15 cellular contexts compared by ENCODE assay signal in genomic region chrX:69321006-69321655, GRCh38.
DNase-seq lines count a peak whose midpoint lies in the region; ATAC-seq and TF ChIP-seq lines count a peak whose summit lies in the region.
"Had no signal": no experiment of that assay in that cellular context is flagged by ENCODE, and none has a peak within 500 bp of the region (broad histone marks: within the 10 kb centered on the region; RNA-seq: fewer than 3 reads in every experiment).

No MANE protein-coding gene starts in this region.

- H3K4me1 Mint-ChIP-seq in activated CD4-positive, alpha-beta memory T cell treated with anti-CD3 and anti-CD28 coated beads for 36 hours (ENCODE audit: low read depth) = no peaks in the 10 kb centered on the region
- H3K4me1 Mint-ChIP-seq: CD8-positive, alpha-beta memory T cell had no signal

- no peaks in the 10 kb centered on the region for H4K20me1 ChIP-seq in SK-N-SH (ENCODE audit: insufficient read depth)
- H4K20me1 ChIP-seq: BLaER1 had no signal

- no peaks in the 10 kb centered on the region for H3K9me3 Mint-ChIP-seq in activated CD4-positive, alpha-beta memory T cell treated with anti-CD3 and anti-CD28 coated beads for 36 hours
- H3K9me3 Mint-ChIP-seq: CD8-positive, alpha-beta memory T cell had no signal

- 8% methylated on average over 5 of the region's 5 CpGs for WGBS in SK-N-SH (ENCODE audit: low lambda C conversion rate)

- H3K27ac ChIP-seq in SK-N-SH (ENCODE audit: low read depth in 2 of 2, low read length in 1 of 2) (no peak overlapping the region), vagina (no peak overlapping the region)
- H3K27ac ChIP-seq: 22Rv1, BLaER1 had no signal

- no peaks in the 10 kb centered on the region for H3K36me3 Mint-ChIP-seq in activated CD4-positive, alpha-beta memory T cell treated with anti-CD3 and anti-CD28 coated beads for 36 hours
- H3K36me3 Mint-ChIP-seq: CD8-positive, alpha-beta memory T cell had no signal

- no peak for TF ChIP-seq EP300 in SK-N-SH (IDR thresholded peaks at IDR 0.05; ENCODE audit: borderline replicate concordance in 1 of 2, low read depth in 1 of 2, low read length in 1 of 2)

- H3K27ac Mint-ChIP-seq in activated CD4-positive, alpha-beta memory T cell treated with anti-CD3 and anti-CD28 coated beads for 36 hours = no peak overlapping the region
- H3K27ac Mint-ChIP-seq: CD8-positive, alpha-beta memory T cell had no signal

- H3K4me3 ChIP-seq in SK-N-SH (ENCODE audit: low read depth in 2 of 2, low read length in 1 of 2) (no peak overlapping the region), vagina (no peak overlapping the region)
- H3K4me3 ChIP-seq: BLaER1 had no signal

- H3K4me1 ChIP-seq in SK-N-SH (ENCODE audit: control insufficient read depth in 1 of 2, insufficient read depth in 2 of 2, low read depth in 1 of 2, low read length in 1 of 2) = no peaks in the 10 kb centered on the region
- H3K4me1 ChIP-seq in vagina = no peaks in the 10 kb centered on the region

- H3K27me3 Mint-ChIP-seq in activated CD4-positive, alpha-beta memory T cell treated with anti-CD3 and anti-CD28 coated beads for 36 hours = no peaks in the 10 kb centered on the region

- H3K36me3 ChIP-seq in SK-N-SH (replicated peaks in 1 of 2; ENCODE audit: control insufficient read depth in 1 of 2, insufficient read depth in 2 of 2, low read length in 1 of 2) = no peaks in the 10 kb centered on the region
- H3K36me3 ChIP-seq in vagina = no peaks in the 10 kb centered on the region
- H3K36me3 ChIP-seq: BLaER1 had no signal

- intact Hi-C loops in vagina (cut with DNase I) = no loop called here
- intact Hi-C loops in activated CD4-positive, alpha-beta memory T cell treated with anti-CD3 and anti-CD28 coated beads for 36 hours (cut with micrococcal nuclease) = no loop called here

- H3K9ac ChIP-seq in SK-N-SH = no peak overlapping the region
- H3K9ac ChIP-seq: BLaER1 had no signal

- no peak for ATAC-seq in SK-N-SH treated with all-trans-retinoic acid at 6 μM for 48 hours
- ATAC-seq: HCT116 had no signal

- peaks cover 11% of the 10 kb centered on the region; the same call in 1 of the 2 replicates for H3K27me3 ChIP-seq in SK-N-SH (ENCODE audit: insufficient read depth)
- H3K27me3 ChIP-seq in vagina = no peaks in the 10 kb centered on the region

- peak; percentile 2 for DNase-seq in SK-N-SH
- DNase-seq in HEK293T (ENCODE audit: extremely low spot score) = peak; percentile 2
- peak; percentile 62 for DNase-seq in mesenteric fat pad (ENCODE audit: low spot score)
- DNase-seq in vagina (ENCODE audit: extremely low spot score in 2 of 2) = peak; percentile 42 to 87
- DNase-seq in activated CD4-positive, alpha-beta memory T cell treated with anti-CD3 and anti-CD28 coated beads for 36 hours = no peak
- DNase-seq in stimulated activated CD4-positive, alpha-beta T cell treated with anti-CD3 and anti-CD28 coated beads, Interleukin-4, amount 100 ng/mL, for 4 hours = no peak
- DNase-seq in NCI-H748 (lab: John Stamatoyannopoulos, UW; ENCODE audit: unreplicated experiment) = no peak
- DNase-seq: AML-193; CD8-positive, alpha-beta memory T cell; DMS53; GF-D8 had no signal

- no peak overlapping the region for H3K4me3 Mint-ChIP-seq in activated CD4-positive, alpha-beta memory T cell treated with anti-CD3 and anti-CD28 coated beads for 36 hours
- H3K4me3 Mint-ChIP-seq: CD8-positive, alpha-beta memory T cell had no signal

- no peak overlapping the region for H3K4me2 ChIP-seq in SK-N-SH
- H3K4me2 ChIP-seq: BLaER1 had no signal

- no peaks in the 10 kb centered on the region for H3F3A ChIP-seq in SK-N-SH (replicated peaks; ENCODE audit: insufficient read depth)

- H3K9me3 ChIP-seq in SK-N-SH = no peaks in the 10 kb centered on the region
- no peaks in the 10 kb centered on the region for H3K9me3 ChIP-seq in vagina
- H3K9me3 ChIP-seq: BLaER1 had no signal

- TF ChIP-seq RAD21 in SK-N-SH (IDR thresholded peaks at IDR 0.05; ENCODE audit: low read length) = no peak

- H2AFZ ChIP-seq in SK-N-SH (ENCODE audit: low read depth) = no peak overlapping the region

- H3K9me2 ChIP-seq in SK-N-SH = no peaks in the 10 kb centered on the region

- no peak for TF ChIP-seq CTCF in SK-N-SH (IDR thresholded peaks at IDR 0.05)
- no peak for TF ChIP-seq CTCF in vagina (IDR thresholded peaks at IDR 0.05)

- no peaks in the 10 kb centered on the region for H3K79me2 ChIP-seq in SK-N-SH (ENCODE audit: insufficient read depth)

- TF ChIP-seq POLR2A in vagina (IDR thresholded peaks at IDR 0.05) = no peak

- CTCF ChIA-PET in SK-N-SH (lab: Yijun Ruan, JAX) = no interaction called here
- CTCF ChIA-PET in HEK293T (lab: Yijun Ruan, JAX) = no interaction called here
- CTCF ChIA-PET in activated CD4-positive, alpha-beta memory T cell treated with anti-CD3 and anti-CD28 coated beads for 36 hours (lab: Charles Lee) = no interaction called here

- POLR2A ChIA-PET in SK-N-SH (lab: Yijun Ruan, JAX) (no interaction called here), HEK293T (lab: Yijun Ruan, JAX) (interaction anchor here (1.1 kb wide), 1 partner anchor 10 kb away, joined by 3 read pairs; no protein-coding TSS in a partner anchor)
- POLR2A ChIA-PET in activated CD4-positive, alpha-beta memory T cell treated with anti-CD3 and anti-CD28 coated beads for 36 hours (lab: Charles Lee) = no interaction called here

TF ChIP-seq in SK-N-SH treated with all-trans-retinoic acid at 6 μM for 48 hours, 23 proteins besides CTCF, POLR2A, EP300 and RAD21 (continues in another document):
- no peak for TF ChIP-seq CSDC2 (CRISPR knock-in tag; IDR thresholded peaks at IDR 0.05)
- no peak for TF ChIP-seq RARB (CRISPR knock-in tag; IDR thresholded peaks at IDR 0.05)
- no peak for TF ChIP-seq SNAI2 (CRISPR knock-in tag; IDR thresholded peaks at IDR 0.05)
- TF ChIP-seq ISL1 (CRISPR knock-in tag; IDR thresholded peaks at IDR 0.05) = no peak
- no peak for TF ChIP-seq ESRRG (CRISPR knock-in tag; IDR thresholded peaks at IDR 0.05)
- TF ChIP-seq BACH2 (CRISPR knock-in tag; IDR thresholded peaks at IDR 0.05; ENCODE audit: borderline replicate concordance) = no peak
- no peak for TF ChIP-seq CSRNP3 (CRISPR knock-in tag; IDR thresholded peaks at IDR 0.05)
- no peak for TF ChIP-seq OSR1 (CRISPR knock-in tag; IDR thresholded peaks at IDR 0.05)
- TF ChIP-seq TOX (CRISPR knock-in tag; IDR thresholded peaks at IDR 0.05; ENCODE audit: borderline replicate concordance) = no peak
- TF ChIP-seq ZC3H10 (CRISPR knock-in tag; IDR thresholded peaks at IDR 0.05) = no peak
- no peak for TF ChIP-seq ZNF8 (CRISPR knock-in tag; IDR thresholded peaks at IDR 0.05)

TF ChIP-seq in HEK293T, 16 proteins besides CTCF, POLR2A, EP300 and RAD21:
- TF ChIP-seq ARNT (IDR thresholded peaks at IDR 0.05) = no peak
- TF ChIP-seq LEF1 (IDR thresholded peaks at IDR 0.05; ENCODE audit: borderline replicate concordance) = no peak
- TF ChIP-seq PKNOX1 (IDR thresholded peaks at IDR 0.05) = no peak
- TF ChIP-seq ZNF384 (IDR thresholded peaks at IDR 0.05) = no peak
- no peak for TF ChIP-seq SP1 (IDR thresholded peaks at IDR 0.05)
- TF ChIP-seq NFRKB (IDR thresholded peaks at IDR 0.05) = no peak
- TF ChIP-seq SUZ12 (IDR thresholded peaks at IDR 0.05) = no peak
- no peak for TF ChIP-seq L3MBTL2 (conservative IDR thresholded peaks at IDR 0.05)
- no peak for TF ChIP-seq TARDBP (IDR thresholded peaks at IDR 0.05)
- no peak for TF ChIP-seq FOXM1 (IDR thresholded peaks at IDR 0.05; ENCODE audit: borderline replicate concordance)
- no peak for TF ChIP-seq FOXA1 (IDR thresholded peaks at IDR 0.05)
- TF ChIP-seq ELF4 (IDR thresholded peaks at IDR 0.05) = no peak
- TF ChIP-seq HDGF (IDR thresholded peaks at IDR 0.05; ENCODE audit: borderline replicate concordance) = no peak
- no peak for TF ChIP-seq CTBP1 (IDR thresholded peaks at IDR 0.05; ENCODE audit: borderline replicate concordance)
- TF ChIP-seq FOXK2 (IDR thresholded peaks at IDR 0.05) = no peak
- no peak for TF ChIP-seq BHLHE40 (IDR thresholded peaks at IDR 0.05; ENCODE audit: borderline replicate concordance)

Comparison
In these comparisons a context has a peak if more than half of its experiments do, and no peak if none do; other contexts are left out.
1. DNase-seq: peak in SK-N-SH (single experiment), HEK293T (single experiment), mesenteric fat pad (single experiment) and vagina (2 of 2); none in activated CD4-positive, alpha-beta memory T cell treated with anti-CD3 and anti-CD28 coated beads for 36 hours (single experiment), stimulated activated CD4-positive, alpha-beta T cell treated with anti-CD3 and anti-CD28 coated beads, Interleukin-4, amount 100 ng/mL, for 4 hours (0 of 2) and NCI-H748 (single experiment).